Comparison of ENCODE assay signal across 26 cellular contexts in the genomic region with DNA sequence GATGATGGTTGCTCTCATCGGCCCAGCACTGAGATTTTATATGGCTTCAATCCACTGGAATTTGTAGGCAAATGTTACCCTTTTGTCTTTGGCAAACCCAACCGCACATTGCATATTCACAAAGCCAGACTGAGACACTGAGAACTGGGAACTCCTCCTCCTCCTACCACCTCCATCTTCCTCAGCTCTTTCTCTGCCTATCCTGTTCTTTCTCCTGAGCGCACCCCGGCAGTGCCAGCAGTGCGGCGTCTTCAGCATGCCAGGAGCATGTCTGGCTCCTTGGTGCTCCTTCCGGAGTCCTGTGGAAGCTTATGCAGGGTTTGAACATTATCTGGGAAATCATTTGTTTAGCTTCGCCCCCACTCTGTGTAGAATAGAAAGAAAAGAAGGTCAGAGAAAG.
"Had no signal": no experiment of that assay in that cellular context is flagged by ENCODE, and none has a peak within 500 bp of the region (broad histone marks: within the 10 kb centered on the region; RNA-seq: fewer than 3 reads in every experiment).

No MANE protein-coding gene starts in this region.

- H3K36me3 ChIP-seq: MG63 had no signal

- H3K27me3 ChIP-seq: MG63 had no signal

- H3K4me3 ChIP-seq: MG63, PC-9 had no signal

- H3K4me2 ChIP-seq: KMS-11, PC-9 had no signal

- H2AFZ ChIP-seq: PC-9 had no signal

- H3K36me3 Mint-ChIP-seq: activated CD8-positive, alpha-beta memory T cell treated with anti-CD3 and anti-CD28 coated beads, Interleukin-2, amount 10 ng/mL, durations not matched to agents 7 days and 5 days; activated naive CD4-positive, alpha-beta T cell treated with anti-CD3 and anti-CD28 coated beads, Interleukin-2, amount 10 ng/mL, durations not matched to agents 7 days and 5 days had no signal

- H3K27ac ChIP-seq: KMS-11, PC-9 had no signal

- H3K9me3 Mint-ChIP-seq: activated naive CD4-positive, alpha-beta T cell treated with anti-CD3 and anti-CD28 coated beads, Interleukin-2, amount 10 ng/mL, durations not matched to agents 7 days and 5 days; activated naive CD8-positive, alpha-beta T cell treated with anti-CD3 and anti-CD28 coated beads for 36 hours had no signal

- DNase-seq: activated B cell treated with CpG ODN at 0.5 μM for 24 hours; activated CD4-positive, alpha-beta T cell treated with anti-CD3 and anti-CD28 coated beads for 1 hour; activated CD4-positive, alpha-beta T cell treated with anti-CD3 and anti-CD28 coated beads, Interleukin-2, amount 10 ng/mL, durations not matched to agents 24 days and 14 days; activated CD4-positive, alpha-beta T cell treated with anti-CD3 and anti-CD28 coated beads, Interleukin-2, amount 50 U/mL, for 48 hours; activated CD8-positive, alpha-beta memory T cell treated with anti-CD3 and anti-CD28 coated beads, Interleukin-2, amount 10 ng/mL, durations not matched to agents 7 days and 5 days; activated gamma-delta T cell treated with Interleukin-2 at 50 U/mL for 16 hours; activated naive CD4-positive, alpha-beta T cell treated with anti-CD3 and anti-CD28 coated beads, Interleukin-2, amount 10 ng/mL, durations not matched to agents 7 days and 5 days; activated naive CD8-positive, alpha-beta T cell treated with anti-CD3 and anti-CD28 coated beads for 36 hours; activated T-cell treated with anti-CD3 and anti-CD28 coated beads, Interleukin-2, amount 50 U/mL, for 48 hours; caudate nucleus; MG63; MV-4-11; NCI-H1092 treated with DMSO at 0.1 percent for 48 hours; NCI-H1417 treated with DMSO at 0.1 percent for 48 hours; NCI-H1694; NCI-H2029; NCI-H2107; NCI-H345; NCI-H510A; PC-9; SIG-M5; T-helper 17 cell; T1000 had no signal

- H3K9ac ChIP-seq: KMS-11 had no signal

- ATAC-seq: activated CD8-positive, alpha-beta memory T cell treated with anti-CD3 and anti-CD28 coated beads, Interleukin-2, amount 10 ng/mL, durations not matched to agents 7 days and 5 days; T-helper 17 cell had no signal

- H3K4me3 Mint-ChIP-seq: activated B cell treated with CpG ODN at 0.5 μM for 24 hours; activated CD4-positive, alpha-beta T cell treated with anti-CD3 and anti-CD28 coated beads, Interleukin-2, amount 10 ng/mL, durations not matched to agents 24 days and 14 days; activated CD8-positive, alpha-beta memory T cell treated with anti-CD3 and anti-CD28 coated beads, Interleukin-2, amount 10 ng/mL, durations not matched to agents 7 days and 5 days; activated naive CD4-positive, alpha-beta T cell treated with anti-CD3 and anti-CD28 coated beads, Interleukin-2, amount 10 ng/mL, durations not matched to agents 7 days and 5 days; activated naive CD8-positive, alpha-beta T cell treated with anti-CD3 and anti-CD28 coated beads for 36 hours; T-helper 17 cell had no signal

- FAIRE-seq: TTC549 had no signal

- H3K27ac Mint-ChIP-seq: activated B cell treated with CpG ODN at 0.5 μM for 24 hours; activated CD4-positive, alpha-beta T cell treated with anti-CD3 and anti-CD28 coated beads, Interleukin-2, amount 10 ng/mL, durations not matched to agents 24 days and 14 days; activated CD8-positive, alpha-beta memory T cell treated with anti-CD3 and anti-CD28 coated beads, Interleukin-2, amount 10 ng/mL, durations not matched to agents 7 days and 5 days; activated naive CD4-positive, alpha-beta T cell treated with anti-CD3 and anti-CD28 coated beads, Interleukin-2, amount 10 ng/mL, durations not matched to agents 7 days and 5 days; activated naive CD8-positive, alpha-beta T cell treated with anti-CD3 and anti-CD28 coated beads for 36 hours; activated T-helper 2 cell treated with anti-CD3 and anti-CD28 coated beads, Interferon-gamma antibody, Interleukin-2, Interleukin-4, amounts not matched to agents 10 μg/mL and 5 μg/mL and 100 μg/mL, durations not matched to agents 14 hours and 24 hours and 36 hours; T-helper 17 cell had no signal

- H3K4me1 Mint-ChIP-seq: activated B cell treated with CpG ODN at 0.5 μM for 24 hours; activated CD4-positive, alpha-beta T cell treated with anti-CD3 and anti-CD28 coated beads, Interleukin-2, amount 10 ng/mL, durations not matched to agents 24 days and 14 days; activated CD8-positive, alpha-beta memory T cell treated with anti-CD3 and anti-CD28 coated beads, Interleukin-2, amount 10 ng/mL, durations not matched to agents 7 days and 5 days; activated naive CD4-positive, alpha-beta T cell treated with anti-CD3 and anti-CD28 coated beads, Interleukin-2, amount 10 ng/mL, durations not matched to agents 7 days and 5 days had no signal
